ENCODE assay signal across 9 cellular contexts in genomic region chr3:178671261-178672191, GRCh38.
DNase-seq lines count a peak whose midpoint lies in the region; ATAC-seq, FAIRE-seq and TF ChIP-seq lines count a peak whose summit lies in the region.
"Had no signal": no experiment of that assay in that cellular context is flagged by ENCODE, and none has a peak within 500 bp of the region (broad histone marks: within the 10 kb centered on the region; RNA-seq: fewer than 3 reads in every experiment).

No MANE protein-coding gene starts in this region.

- no peak for FAIRE-seq in GM19239 (lab: Jason Lieb, UNC)

- DNase-seq in AG10803 (ENCODE audit: low read depth): peak; percentile 46
- DNase-seq in fibroblast of peridontal ligament (ENCODE audit: extremely low read depth): peak; percentile 24
- no peak for DNase-seq in GM19239 (ENCODE audit: insufficient read length, low spot score)
- no peak for DNase-seq in dermis blood vessel endothelial cell
- no peak for DNase-seq in amniotic stem cell (lab: John Stamatoyannopoulos, UW)
- DNase-seq: NK-92 treated with Interleukin-12 subunit alpha and Interleukin-12 subunit beta, amount 100 ng/mL, for 24 hours had no signal

- ATAC-seq in GM19438 (IDR thresholded peaks at IDR 0.05; ENCODE audit: low read depth, unreplicated experiment) (peak; percentile 71), HG03565 (IDR thresholded peaks at IDR 0.05; ENCODE audit: unreplicated experiment) (peak; percentile 37), HG03469 (IDR thresholded peaks at IDR 0.05; ENCODE audit: unreplicated experiment) (no peak)

- no peak overlapping the region for H3K4me3 ChIP-seq in AG10803 (ENCODE audit: low read length)

- no peak for TF ChIP-seq CTCF in AG10803 (conservative IDR thresholded peaks at IDR 0.05; ENCODE audit: low read length)

Comparison
In these comparisons a context has a peak if more than half of its experiments do, and no peak if none do; other contexts are left out.
1. DNase-seq: peak in AG10803 (single experiment) and fibroblast of peridontal ligament (single experiment); none in GM19239 (single experiment), dermis blood vessel endothelial cell (single experiment) and amniotic stem cell (single experiment).